ENCODE assay signal across 29 cellular contexts in the genomic region with DNA sequence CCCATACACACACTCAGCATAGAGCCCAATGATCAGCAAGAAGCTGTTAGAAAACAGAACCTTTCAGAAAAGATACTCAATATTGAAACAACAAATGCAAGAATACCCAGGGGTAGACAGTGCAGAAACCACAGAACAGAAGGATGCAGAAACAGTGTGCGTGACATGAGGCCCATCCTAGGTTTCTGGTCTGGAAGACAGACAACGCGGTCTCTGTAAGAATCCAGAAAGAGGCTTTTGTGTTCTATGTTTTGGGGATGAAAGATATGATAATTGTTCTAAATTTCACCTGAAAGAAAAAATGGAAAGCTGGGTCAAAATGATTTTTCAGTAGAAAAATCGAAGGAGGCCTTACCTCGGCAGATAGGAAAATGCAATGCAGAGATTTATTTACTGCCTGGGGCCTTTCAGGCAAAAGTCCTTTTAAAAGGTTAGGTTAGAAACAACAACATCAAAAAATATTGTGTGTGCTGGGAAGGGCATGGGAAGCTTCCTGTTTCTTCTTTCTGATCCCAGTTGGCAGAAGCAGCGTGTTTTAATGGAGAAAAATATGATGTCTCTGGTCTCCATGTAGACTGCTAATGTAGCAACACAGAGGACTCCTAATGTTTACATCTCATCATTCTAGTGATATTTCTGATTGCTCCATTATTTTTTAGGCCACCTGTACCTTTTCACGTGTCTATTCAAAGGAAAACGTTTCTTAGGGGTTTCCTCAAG. TPM values are rescaled to one million over a fixed set of nuclear protein-coding genes. Genes with fewer than 3 reads are reported as not detected.
A peak's percentile ranks its signal among the peaks of the same experiment; 100 is the strongest.
DNase-seq lines count a peak whose midpoint lies in the region; TF ChIP-seq lines count a peak whose summit lies in the region.
"Had no signal": no experiment of that assay in that cellular context is flagged by ENCODE, and none has a peak within 500 bp of the region (broad histone marks: within the 10 kb centered on the region; RNA-seq: fewer than 3 reads in every experiment).

No MANE protein-coding gene starts in this region.

- no peaks in the 10 kb centered on the region for H3K36me3 Mint-ChIP-seq in activated naive CD4-positive, alpha-beta T cell treated with anti-CD3 and anti-CD28 coated beads, Interleukin-2, amount 50 U/mL, for 24 hours
- no peaks in the 10 kb centered on the region for H3K36me3 Mint-ChIP-seq in activated naive CD4-positive, alpha-beta T cell treated with anti-CD3 and anti-CD28 coated beads for 36 hours (ENCODE audit: low read depth)
- no peaks in the 10 kb centered on the region for H3K36me3 Mint-ChIP-seq in nephron (ENCODE audit: low read depth)
- no peaks in the 10 kb centered on the region for H3K36me3 Mint-ChIP-seq in T-helper 2 cell treated with Interferon-gamma antibody and Interleukin-4, amounts not matched to agents 5 μg/mL and 100 μg/mL, for 36 hours (ENCODE audit: low read depth)
- H3K36me3 Mint-ChIP-seq: activated naive CD8-positive, alpha-beta T cell treated with anti-CD3 and anti-CD28 coated beads for 36 hours; naive B cell; stimulated activated naive B cell treated with anti-CD40 and anti-IgM and Interleukin-4, amounts not matched to agents 10 μg/mL and 1 μg/mL and 100 μg/mL, for 72 hours had no signal

- DNase-seq in activated naive CD4-positive, alpha-beta T cell treated with anti-CD3 and anti-CD28 coated beads for 36 hours = no peak
- DNase-seq in dermis microvascular lymphatic vessel endothelial cell (ENCODE audit: low read depth in 2 of 2) (peak; percentile 63 to 74), substantia nigra (lab: John Stamatoyannopoulos, UW) (peak in 1 of 49 donors; percentile 16), GM10266 (ENCODE audit: extremely low spot score) (no peak), NCI-H748 (lab: John Stamatoyannopoulos, UW; ENCODE audit: unreplicated experiment) (no peak)
- no peak for DNase-seq in T-helper 2 cell treated with Interferon-gamma antibody and Interleukin-4, amounts not matched to agents 5 μg/mL and 100 μg/mL, for 36 hours (ENCODE audit: low spot score)
- DNase-seq: 8988T; activated CD4-positive, CD25-positive, alpha-beta regulatory T cell treated with anti-CD3 and anti-CD28 coated beads, Interleukin-2, amount 50 U/mL, for 72 hours; activated CD8-positive, alpha-beta T cell treated with anti-CD3 and anti-CD28 coated beads, Interleukin-2, amount 10 ng/mL, durations not matched to agents 7 days and 5 days; activated naive CD8-positive, alpha-beta T cell treated with anti-CD3 and anti-CD28 coated beads for 36 hours; activated T-cell treated with anti-CD3 and anti-CD28 coated beads for 4 hours; CD4-positive, alpha-beta T cell; kidney glomerular epithelial cell; mesenchymal stem cell; MM.1S; naive B cell; NCI-H1417; NCI-H345; NCI-H774; occipital lobe; stimulated activated CD4-positive, alpha-beta T cell treated with anti-CD3 and anti-CD28 coated beads, Interleukin-4, amount 100 ng/mL, for 4 hours; stimulated activated naive B cell treated with anti-CD40 and anti-IgM and Interleukin-4, amounts not matched to agents 10 μg/mL and 1 μg/mL and 100 μg/mL, for 72 hours; T-helper 17 cell had no signal

- H3K4me1 Mint-ChIP-seq in activated naive CD4-positive, alpha-beta T cell treated with anti-CD3 and anti-CD28 coated beads, Interleukin-2, amount 50 U/mL, for 24 hours = no peaks in the 10 kb centered on the region
- no peaks in the 10 kb centered on the region for H3K4me1 Mint-ChIP-seq in activated naive CD4-positive, alpha-beta T cell treated with anti-CD3 and anti-CD28 coated beads for 36 hours (ENCODE audit: low read depth)
- peaks cover 33% of the 10 kb centered on the region for H3K4me1 Mint-ChIP-seq in nephron
- H3K4me1 Mint-ChIP-seq in T-helper 2 cell treated with Interferon-gamma antibody and Interleukin-4, amounts not matched to agents 5 μg/mL and 100 μg/mL, for 36 hours (ENCODE audit: low read depth) = no peaks in the 10 kb centered on the region
- H3K4me1 Mint-ChIP-seq: activated naive CD8-positive, alpha-beta T cell treated with anti-CD3 and anti-CD28 coated beads for 36 hours; central memory CD8-positive, alpha-beta T cell; naive B cell had no signal

- peak overlapping the region; percentile 66 for H3K27ac ChIP-seq in substantia nigra (ENCODE audit: low read depth, low read length, poor library complexity, severe bottlenecking)
- H3K27ac ChIP-seq: KMS-11, right lobe of liver, SK-N-MC had no signal

- intact Hi-C loops in activated naive CD4-positive, alpha-beta T cell treated with anti-CD3 and anti-CD28 coated beads for 36 hours (cut with micrococcal nuclease) = no loop called here

- H3K9me3 Mint-ChIP-seq in activated naive CD4-positive, alpha-beta T cell treated with anti-CD3 and anti-CD28 coated beads, Interleukin-2, amount 50 U/mL, for 24 hours = no peaks in the 10 kb centered on the region
- H3K9me3 Mint-ChIP-seq in activated naive CD4-positive, alpha-beta T cell treated with anti-CD3 and anti-CD28 coated beads for 36 hours = no peaks in the 10 kb centered on the region
- no peaks in the 10 kb centered on the region for H3K9me3 Mint-ChIP-seq in nephron
- no peaks in the 10 kb centered on the region for H3K9me3 Mint-ChIP-seq in T-helper 2 cell treated with Interferon-gamma antibody and Interleukin-4, amounts not matched to agents 5 μg/mL and 100 μg/mL, for 36 hours
- H3K9me3 Mint-ChIP-seq: activated naive CD8-positive, alpha-beta T cell treated with anti-CD3 and anti-CD28 coated beads for 36 hours; CD4-positive, alpha-beta T cell; central memory CD8-positive, alpha-beta T cell; naive B cell; stimulated activated naive B cell treated with anti-CD40 and anti-IgM and Interleukin-4, amounts not matched to agents 10 μg/mL and 1 μg/mL and 100 μg/mL, for 72 hours had no signal

- no peaks in the 10 kb centered on the region for H3K27me3 Mint-ChIP-seq in activated naive CD4-positive, alpha-beta T cell treated with anti-CD3 and anti-CD28 coated beads, Interleukin-2, amount 50 U/mL, for 24 hours
- no peaks in the 10 kb centered on the region for H3K27me3 Mint-ChIP-seq in activated naive CD4-positive, alpha-beta T cell treated with anti-CD3 and anti-CD28 coated beads for 36 hours (ENCODE audit: low read depth)
- H3K27me3 Mint-ChIP-seq in nephron (ENCODE audit: low read depth) = no peaks in the 10 kb centered on the region
- peaks cover 7% of the 10 kb centered on the region for H3K27me3 Mint-ChIP-seq in T-helper 2 cell treated with Interferon-gamma antibody and Interleukin-4, amounts not matched to agents 5 μg/mL and 100 μg/mL, for 36 hours (ENCODE audit: low read depth)
- H3K27me3 Mint-ChIP-seq: activated naive CD8-positive, alpha-beta T cell treated with anti-CD3 and anti-CD28 coated beads for 36 hours; CD4-positive, alpha-beta T cell had no signal

- H3K4me3 Mint-ChIP-seq in activated naive CD4-positive, alpha-beta T cell treated with anti-CD3 and anti-CD28 coated beads, Interleukin-2, amount 50 U/mL, for 24 hours = no peak overlapping the region
- no peak overlapping the region for H3K4me3 Mint-ChIP-seq in activated naive CD4-positive, alpha-beta T cell treated with anti-CD3 and anti-CD28 coated beads for 36 hours
- H3K4me3 Mint-ChIP-seq in nephron = no peak overlapping the region
- no peak overlapping the region for H3K4me3 Mint-ChIP-seq in T-helper 2 cell treated with Interferon-gamma antibody and Interleukin-4, amounts not matched to agents 5 μg/mL and 100 μg/mL, for 36 hours
- H3K4me3 Mint-ChIP-seq: activated CD8-positive, alpha-beta T cell treated with anti-CD3 and anti-CD28 coated beads, Interleukin-2, amount 10 ng/mL, durations not matched to agents 7 days and 5 days; activated naive CD8-positive, alpha-beta T cell treated with anti-CD3 and anti-CD28 coated beads for 36 hours; CD4-positive, alpha-beta T cell; central memory CD8-positive, alpha-beta T cell; naive B cell; stimulated activated naive B cell treated with anti-CD40 and anti-IgM and Interleukin-4, amounts not matched to agents 10 μg/mL and 1 μg/mL and 100 μg/mL, for 72 hours; T-helper 17 cell had no signal

- H3K27ac Mint-ChIP-seq in activated naive CD4-positive, alpha-beta T cell treated with anti-CD3 and anti-CD28 coated beads, Interleukin-2, amount 50 U/mL, for 24 hours = peak overlapping the region; percentile 73
- H3K27ac Mint-ChIP-seq in activated naive CD4-positive, alpha-beta T cell treated with anti-CD3 and anti-CD28 coated beads for 36 hours = no peak overlapping the region
- H3K27ac Mint-ChIP-seq in nephron = peak overlapping the region in 2 of 3 experiments; percentile 21 to 29
- H3K27ac Mint-ChIP-seq in T-helper 2 cell treated with Interferon-gamma antibody and Interleukin-4, amounts not matched to agents 5 μg/mL and 100 μg/mL, for 36 hours = no peak overlapping the region
- H3K27ac Mint-ChIP-seq: activated CD8-positive, alpha-beta T cell treated with anti-CD3 and anti-CD28 coated beads, Interleukin-2, amount 10 ng/mL, durations not matched to agents 7 days and 5 days; activated naive CD8-positive, alpha-beta T cell treated with anti-CD3 and anti-CD28 coated beads for 36 hours; CD4-positive, alpha-beta T cell; naive B cell; stimulated activated naive B cell treated with anti-CD40 and anti-IgM and Interleukin-4, amounts not matched to agents 10 μg/mL and 1 μg/mL and 100 μg/mL, for 72 hours; T-helper 17 cell had no signal

- CTCF ChIA-PET in activated naive CD4-positive, alpha-beta T cell treated with anti-CD3 and anti-CD28 coated beads for 36 hours (lab: Charles Lee) = interaction anchor here (0.6 to 1.4 kb wide), 3 partner anchors 17 to 694 kb away, joined by 3 to 5 read pairs (median 3); a partner anchor contains a TSS

- TF ChIP-seq CTCF in nephron (IDR thresholded peaks at IDR 0.05; ENCODE audit: unreplicated experiment in 3 of 3) = no peak
- TF ChIP-seq CTCF in GM10266 (IDR thresholded peaks at IDR 0.05; ENCODE audit: control insufficient read depth, insufficient read depth, low read depth, missing control alignments) = no peak

RNA-seq across cellular contexts. Expression of a gene that starts 17.0 kb away (rescaled TPM):
- total RNA-seq in activated naive CD4-positive, alpha-beta T cell treated with anti-CD3 and anti-CD28 coated beads for 36 hours = 1 to 10 TPM; 1.3 to 1.4 TPM
- total RNA-seq in dermis microvascular lymphatic vessel endothelial cell = 54.2 and 105 TPM in 2 replicates

Comparison
In these comparisons a context has a peak if more than half of its experiments do, and no peak if none do; other contexts are left out.
1. H3K27ac Mint-ChIP-seq: peak in activated naive CD4-positive, alpha-beta T cell treated with anti-CD3 and anti-CD28 coated beads, Interleukin-2, amount 50 U/mL, for 24 hours (single experiment) and nephron (2 of 3); none in activated naive CD4-positive, alpha-beta T cell treated with anti-CD3 and anti-CD28 coated beads for 36 hours (single experiment) and T-helper 2 cell treated with Interferon-gamma antibody and Interleukin-4, amounts not matched to agents 5 μg/mL and 100 μg/mL, for 36 hours (single experiment).
2. DNase-seq: peak in dermis microvascular lymphatic vessel endothelial cell (2 of 2); none in activated naive CD4-positive, alpha-beta T cell treated with anti-CD3 and anti-CD28 coated beads for 36 hours (single experiment), T-helper 2 cell treated with Interferon-gamma antibody and Interleukin-4, amounts not matched to agents 5 μg/mL and 100 μg/mL, for 36 hours (single experiment), GM10266 (single experiment) and NCI-H748 (single experiment).
3. RNA of a gene that starts 17.0 kb away (total RNA-seq): 54.2 to 105 TPM in dermis microvascular lymphatic vessel endothelial cell; 1.3 to 1.4 TPM in activated naive CD4-positive, alpha-beta T cell treated with anti-CD3 and anti-CD28 coated beads for 36 hours; every median in the first group is over 10 times any median in the second.